Comparison of ENCODE assay signal across 8 cellular contexts in genomic region chr11:64319421-64319761, GRCh38. TPM values are rescaled to one million over a fixed set of nuclear protein-coding genes. Genes with fewer than 3 reads are reported as not detected.
DNase-seq lines count a peak whose midpoint lies in the region; TF ChIP-seq lines count a peak whose summit lies in the region.

No MANE protein-coding gene starts in this region.

- DNase-seq in HAP-1 (ENCODE audit: low spot score in 2 of 2) = no peak
- DNase-seq in SKM-1 treated with dmso at 0.1 percent for 144 hours (lab: John Stamatoyannopoulos, UW; ENCODE audit: unreplicated experiment) = peak; percentile 39
- no peak for DNase-seq in fibroblast of mammary gland (ENCODE audit: low read depth)
- DNase-seq in NCI-H1417 (lab: John Stamatoyannopoulos, UW) = no peak
- no peak for DNase-seq in HuH-7 (ENCODE audit: low spot score)
- no peak for DNase-seq in activated CD4-positive, alpha-beta T cell treated with anti-CD3 and anti-CD28 coated beads for 1 hour
- no peak for DNase-seq in hypothalamus (lab: John Stamatoyannopoulos, UW)

- H3K27me3 ChIP-seq in HAP-1 (ENCODE audit: low read depth) = no peaks in the 10 kb centered on the region
- no peaks in the 10 kb centered on the region for H3K27me3 ChIP-seq in skeletal muscle satellite cell (ENCODE audit: control insufficient read depth, insufficient read depth, low read length)

- H3K4me2 ChIP-seq in skeletal muscle satellite cell (ENCODE audit: low read length) = peak overlapping the region; percentile 100

- H3K9ac ChIP-seq in skeletal muscle satellite cell (ENCODE audit: low read depth, low read length) = no peak overlapping the region

- in situ Hi-C loops in HAP-1 (cut with MboI; ENCODE audit: low sequenced_read_pairs) = no loop called here

- H3K4me1 ChIP-seq in HAP-1 (peaks cover 13% of the 10 kb centered on the region), skeletal muscle satellite cell (ENCODE audit: control insufficient read depth, insufficient read depth, low read length) (peaks cover 11% of the 10 kb centered on the region)

- H3K4me3 ChIP-seq in HAP-1 (peak overlapping the region; percentile 91), fibroblast of mammary gland (ENCODE audit: control insufficient read depth, low read depth, low read length) (peak overlapping the region; percentile 92), skeletal muscle satellite cell (ENCODE audit: low read length) (peak overlapping the region; percentile 82)

- TF ChIP-seq CTCF in fibroblast of mammary gland (conservative IDR thresholded peaks at IDR 0.05; ENCODE audit: control insufficient read depth, insufficient read depth, low read depth, low read length) = no peak

- H3K36me3 ChIP-seq in HAP-1 (replicated peaks) = peaks cover 56% of the 10 kb centered on the region
- H3K36me3 ChIP-seq in skeletal muscle satellite cell (ENCODE audit: insufficient read depth, low read length) = peaks cover 38% of the 10 kb centered on the region

- H3K9me3 ChIP-seq in HAP-1 = no peaks in the 10 kb centered on the region
- H3K9me3 ChIP-seq in skeletal muscle satellite cell (replicated peaks; ENCODE audit: low read length) = no peaks in the 10 kb centered on the region

RNA-seq across cellular contexts. Expression of gene PRDX5, which starts 1.5 kb away (rescaled TPM):
- 128 and 144 TPM in 2 replicates for total RNA-seq in skeletal muscle satellite cell (2012; rRNA removed)

RNA-seq across cellular contexts. Expression of gene TRMT112, which starts 2.0 kb away (rescaled TPM):
- 182 and 236 TPM in 2 replicates for total RNA-seq in skeletal muscle satellite cell (2012; rRNA removed)

RNA-seq across cellular contexts. Expression of gene ESRRA, which starts 14.1 kb away (rescaled TPM):
- 35.5 and 38.0 TPM in 2 replicates for total RNA-seq in skeletal muscle satellite cell (2012; rRNA removed)

RNA-seq across cellular contexts. Expression of gene CATSPERZ, which starts 19.2 kb away (rescaled TPM):
- total RNA-seq in skeletal muscle satellite cell (2012; rRNA removed) = not detected in 2 replicates

RNA-seq across cellular contexts. Expression of gene CCDC88B, which starts 20.6 kb away (rescaled TPM):
- 1.5 and 2.0 TPM in 2 replicates for total RNA-seq in skeletal muscle satellite cell (2012; rRNA removed)
